ENCODE assay signal across 8 cellular contexts in genomic region chr9:2859776-2860379, GRCh38. TPM values are rescaled to one million over a fixed set of nuclear protein-coding genes. Genes with fewer than 3 reads are reported as not detected.
DNase-seq lines count a peak whose midpoint lies in the region; ATAC-seq and TF ChIP-seq lines count a peak whose summit lies in the region.

No MANE protein-coding gene starts in this region.

- DNase-seq in AML-193 (lab: John Stamatoyannopoulos, UW) (peak; percentile 42 to 60), MG63 (peak; percentile 32), RPMI8226 (peak; percentile 62), adipocyte (ENCODE audit: low read depth) (peak; percentile 79), hepatic stellate cell (ENCODE audit: low spot score) (peak; percentile 42), coronary artery (ENCODE audit: low spot score) (no peak)
- peak; percentile 12 to 60 for DNase-seq in stimulated activated CD4-positive, alpha-beta T cell treated with anti-CD3 and anti-CD28 coated beads, Interleukin-12 subunit alpha, Interleukin-12 subunit beta, amount 100 ng/mL, for 24 hours (ENCODE audit: low read depth in 2 of 2)

- no peaks in the 10 kb centered on the region for H3K4me1 ChIP-seq in adipocyte (ENCODE audit: control insufficient read depth, insufficient read depth, low read length)

- H3K27me3 ChIP-seq in MG63 (peaks cover 8% of the 10 kb centered on the region), adipocyte (replicated peaks; ENCODE audit: control insufficient read depth, insufficient read depth, low read length) (peaks cover 9% of the 10 kb centered on the region)

- H3K36me3 ChIP-seq in MG63 (no peaks in the 10 kb centered on the region), adipocyte (ENCODE audit: control insufficient read depth, insufficient read depth, low read length, severe bottlenecking) (no peaks in the 10 kb centered on the region)

- no peak for TF ChIP-seq CTCF in coronary artery (IDR thresholded peaks at IDR 0.05)

- ATAC-seq in GM19043 (IDR thresholded peaks at IDR 0.05; ENCODE audit: low read depth, unreplicated experiment) = peak; percentile 58

- no peak overlapping the region for H3K9ac ChIP-seq in adipocyte (ENCODE audit: low read length)

- no peak overlapping the region for H3K4me3 ChIP-seq in MG63
- H3K4me3 ChIP-seq in adipocyte (ENCODE audit: low read length) = no peak overlapping the region
- no peak overlapping the region for H3K4me3 ChIP-seq in coronary artery

- H3K9me3 ChIP-seq in MG63 (no peaks in the 10 kb centered on the region), adipocyte (ENCODE audit: control insufficient read depth, low read length) (no peaks in the 10 kb centered on the region)

- no peak overlapping the region for H3K27ac ChIP-seq in coronary artery

RNA-seq across cellular contexts. Expression of gene PUM3, which starts 16.0 kb away (rescaled TPM):
- total RNA-seq in MG63 (2014; rRNA removed; shearing (Covaris generic); ENCODE audit: low replicate concordance) = 31.2 and 50.5 TPM in 2 replicates
